In the genomic region with DNA sequence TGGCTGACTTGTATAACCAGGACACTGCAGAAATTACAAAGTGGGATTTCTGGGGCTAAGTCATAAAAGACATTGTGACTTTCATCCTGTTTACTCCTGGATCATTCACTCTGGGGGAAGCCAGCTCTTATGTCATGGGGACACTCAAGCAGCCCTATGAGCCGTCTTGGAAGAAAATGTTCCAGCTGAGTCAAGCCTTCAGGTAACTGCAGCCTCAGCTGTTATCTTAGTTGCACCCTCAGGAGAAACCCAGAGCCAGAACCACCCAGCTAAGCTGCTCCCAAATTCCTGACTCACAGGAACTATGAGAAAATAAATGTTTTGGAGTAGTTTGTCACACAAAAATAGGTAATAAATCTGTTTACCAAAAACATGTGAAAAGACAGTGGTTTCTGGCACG, we compare ENCODE assay signal across 22 cellular contexts. TPM values are rescaled to one million over a fixed set of nuclear protein-coding genes. Genes with fewer than 3 reads are reported as not detected.
DNase-seq lines count a peak whose midpoint lies in the region; ATAC-seq and TF ChIP-seq lines count a peak whose summit lies in the region.
"Had no signal": no experiment of that assay in that cellular context is flagged by ENCODE, and none has a peak within 500 bp of the region (broad histone marks: within the 10 kb centered on the region; RNA-seq: fewer than 3 reads in every experiment).

No MANE protein-coding gene starts in this region.

- H2AFZ ChIP-seq in PC-3 (ENCODE audit: low read length): no peak overlapping the region

- no TSS peak for BruUV-seq in PC-3 (replicated peaks; lab: Mats Ljungman, UMichigan)

- H3K27ac ChIP-seq in CD4-positive, CD25-positive, alpha-beta regulatory T cell (ENCODE audit: insufficient read depth, low read length, poor library complexity, severe bottlenecking): no peak overlapping the region
- no peak overlapping the region for H3K27ac ChIP-seq in PC-3 (ENCODE audit: low read length)
- H3K27ac ChIP-seq in WERI-Rb-1: no peak overlapping the region
- no peak overlapping the region for H3K27ac ChIP-seq in spleen
- H3K27ac ChIP-seq: BLaER1 treated with 17β-estradiol and CSF1 and Interleukin-3, amounts not matched to agents 10 nM and 100 nM; Peyer's patch had no signal

- no peak for TF ChIP-seq CTCF in PC-3 (conservative IDR thresholded peaks at IDR 0.05; ENCODE audit: low read depth, low read length)
- TF ChIP-seq CTCF in fibroblast of villous mesenchyme (IDR thresholded peaks at IDR 0.05; ENCODE audit: insufficient read depth, low read depth, low read length): no peak
- no peak for TF ChIP-seq CTCF in WERI-Rb-1 (IDR thresholded peaks at IDR 0.05; ENCODE audit: low read depth, low read length)
- TF ChIP-seq CTCF in spleen (IDR thresholded peaks at IDR 0.05 in 8 of 11, conservative IDR thresholded peaks at IDR 0.05 in 3 of 11): no peak

- no peaks in the 10 kb centered on the region for H3K9me3 ChIP-seq in CD4-positive, CD25-positive, alpha-beta regulatory T cell (ENCODE audit: control insufficient read depth in 2 of 2, low read length in 2 of 2)
- H3K9me3 ChIP-seq in PC-3 (ENCODE audit: low read length) (no peaks in the 10 kb centered on the region), WERI-Rb-1 (ENCODE audit: severe bottlenecking) (no peaks in the 10 kb centered on the region), spleen (no peaks in the 10 kb centered on the region)
- H3K9me3 ChIP-seq: Peyer's patch had no signal

- H3K36me3 Mint-ChIP-seq in CD4-positive, CD25-positive, alpha-beta regulatory T cell: peaks cover 23% of the 10 kb centered on the region

- H3K9me2 ChIP-seq in PC-3 (replicated peaks; ENCODE audit: low read length): no peaks in the 10 kb centered on the region

- ATAC-seq in CD4-positive, CD25-positive, alpha-beta regulatory T cell (ENCODE audit: low read depth in 2 of 2): no peak
- ATAC-seq in PC-3: peak; percentile 81
- peak; percentile 49 for ATAC-seq in sciatic nerve
- ATAC-seq in GM21447 (IDR thresholded peaks at IDR 0.05; ENCODE audit: unreplicated experiment): no peak
- ATAC-seq: SK-N-SH treated with all-trans-retinoic acid at 6 μM for 48 hours had no signal

- H3K4me2 ChIP-seq in PC-3 (ENCODE audit: low read length): no peak overlapping the region

- H3K36me3 ChIP-seq in CD4-positive, CD25-positive, alpha-beta regulatory T cell (ENCODE audit: control insufficient read depth, insufficient read depth, low read length): peaks cover 12% of the 10 kb centered on the region
- H3K36me3 ChIP-seq in PC-3 (ENCODE audit: low read depth, low read length) (no peaks in the 10 kb centered on the region), WERI-Rb-1 (peaks cover 3% of the 10 kb centered on the region; the same call in 1 of the 2 replicates), spleen (peaks cover 0 to 30% (median 5%) of the 10 kb centered on the region in 6 donors)

- no peaks in the 10 kb centered on the region for H3K4me1 ChIP-seq in CD4-positive, CD25-positive, alpha-beta regulatory T cell (ENCODE audit: control insufficient read depth, insufficient read depth, low read length, poor library complexity, severe bottlenecking)
- H3K4me1 ChIP-seq in PC-3 (ENCODE audit: insufficient read depth, low read length) (0 out of 2 replicates have a peak, but pooled peaks cover 6% of the 10 kb centered on the region), spleen (peaks cover 0 to 24% (median 10%) of the 10 kb centered on the region in 6 donors)
- H3K4me1 ChIP-seq: Peyer's patch had no signal

- no peaks in the 10 kb centered on the region for H3K27me3 Mint-ChIP-seq in CD4-positive, CD25-positive, alpha-beta regulatory T cell
- H3K27me3 Mint-ChIP-seq: CD8-positive, alpha-beta memory T cell had no signal

- CTCF ChIA-PET in PC-3 (lab: Charles Lee): interaction anchor here (0.7 kb wide), 1 partner anchor 425 kb away, joined by 3 read pairs; no protein-coding TSS in a partner anchor

- H3F3A ChIP-seq in PC-3 (ENCODE audit: low read length, unreplicated experiment): no peaks in the 10 kb centered on the region

- H3K79me2 ChIP-seq in PC-3 (ENCODE audit: low read length): no peaks in the 10 kb centered on the region

- H3K4me3 ChIP-seq in CD4-positive, CD25-positive, alpha-beta regulatory T cell (ENCODE audit: low read depth, low read length): no peak overlapping the region
- H3K4me3 ChIP-seq in PC-3 (ENCODE audit: low read length) (no peak overlapping the region), fibroblast of villous mesenchyme (ENCODE audit: low read depth, low read length) (no peak overlapping the region), WERI-Rb-1 (ENCODE audit: low read depth, low read length) (no peak overlapping the region), spleen (no peak overlapping the region)
- H3K4me3 ChIP-seq: BLaER1 treated with 17β-estradiol and CSF1 and Interleukin-3, amounts not matched to agents 10 nM and 100 nM; Peyer's patch had no signal

- peaks cover 0 to 2% (median 0%) of the 10 kb centered on the region in 7 donors for H3K9me3 Mint-ChIP-seq in CD4-positive, CD25-positive, alpha-beta regulatory T cell
- H3K9me3 Mint-ChIP-seq: CD8-positive, alpha-beta memory T cell had no signal

- H4K20me1 ChIP-seq in PC-3 (ENCODE audit: low read length): no peaks in the 10 kb centered on the region

- POLR2A ChIA-PET in PC-3 (lab: Charles Lee; ENCODE audit: unreplicated experiment): no interaction called here

- peak overlapping the region in 2 of 3 donors; percentile 63 to 66 for H3K27ac Mint-ChIP-seq in CD4-positive, CD25-positive, alpha-beta regulatory T cell
- H3K27ac Mint-ChIP-seq: CD8-positive, alpha-beta memory T cell had no signal

- no peak overlapping the region for H3K4me3 Mint-ChIP-seq in CD4-positive, CD25-positive, alpha-beta regulatory T cell
- H3K4me3 Mint-ChIP-seq: CD8-positive, alpha-beta memory T cell had no signal

- no peak overlapping the region for H3K9ac ChIP-seq in PC-3 (ENCODE audit: low read length)
- H3K9ac ChIP-seq: BLaER1 treated with 17β-estradiol and CSF1 and Interleukin-3, amounts not matched to agents 10 nM and 100 nM had no signal

- TF ChIP-seq POLR2A in spleen (IDR thresholded peaks at IDR 0.05): no peak

- 62 to 97% (median 74%) methylated on average over 2 of the region's 2 CpGs for WGBS in spleen, 5 donors

- DNase-seq in CD4-positive, CD25-positive, alpha-beta regulatory T cell: no peak
- DNase-seq in PC-3 (peak; percentile 32), fibroblast of villous mesenchyme (ENCODE audit: low read depth) (peak; percentile 9), sciatic nerve (ENCODE audit: low spot score) (no peak), WERI-Rb-1 (no peak), AG20443 (ENCODE audit: low spot score) (no peak), spleen (no peak)
- DNase-seq: Calu3; CD8-positive, alpha-beta memory T cell; DMS153; KG1; MV-4-11; NCI-H1105 treated with DMSO at 0.1 percent for 48 hours; NCI-H2029 treated with DMSO at 0.1 percent for 48 hours; NCI-H345; NCI-H524; NCI-H774; NK-92 treated with Interleukin-12 subunit alpha and Interleukin-12 subunit beta, amount 100 ng/mL, for 24 hours; Peyer's patch had no signal

- intact Hi-C loops in PC-3 (cut with micrococcal nuclease) (no loop called here), sciatic nerve (cut with DNase I) (no loop called here), spleen (cut with DNase I; ENCODE audit: low total_unique reads) (no loop called here)

- H3K4me1 Mint-ChIP-seq in CD4-positive, CD25-positive, alpha-beta regulatory T cell: peaks cover 7 to 19% (median 15%) of the 10 kb centered on the region in 4 donors

- no peaks in the 10 kb centered on the region for H3K27me3 ChIP-seq in CD4-positive, CD25-positive, alpha-beta regulatory T cell (ENCODE audit: control insufficient read depth, insufficient read depth, low read length)
- H3K27me3 ChIP-seq in PC-3 (ENCODE audit: low read length): no peaks in the 10 kb centered on the region
- no peaks in the 10 kb centered on the region for H3K27me3 ChIP-seq in WERI-Rb-1 (ENCODE audit: insufficient read depth, low read depth, severe bottlenecking)
- H3K27me3 ChIP-seq in spleen (replicated peaks in 1 of 7): no peaks in the 10 kb centered on the region
- H3K27me3 ChIP-seq: BLaER1 treated with 17β-estradiol and CSF1 and Interleukin-3, amounts not matched to agents 10 nM and 100 nM; Peyer's patch had no signal

RNA-seq across cellular contexts. Expression of a gene that starts 43.1 kb away (rescaled TPM):
- 14.9 TPM for total RNA-seq in CD4-positive, CD25-positive, alpha-beta regulatory T cell
- 1 to 10 TPM; 3.4 to 5.2 (median 3.7) TPM for polyA plus RNA-seq in CD4-positive, CD25-positive, alpha-beta regulatory T cell
- 5.1 and 10.9 TPM in 2 replicates for total RNA-seq in PC-3 (2014; rRNA removed)
- 11.0 and 22.0 TPM in 2 replicates for total RNA-seq in fibroblast of villous mesenchyme
- total RNA-seq in sciatic nerve: 19.5 TPM
- 10 to 100 TPM; 10.5 to 21.7 (median 13.7) TPM for total RNA-seq in spleen
- 1 to 10 TPM; 1.6 to 2.6 (median 1.7) TPM for polyA plus RNA-seq in spleen

RNA-seq across cellular contexts. Expression of a gene that starts 50.2 kb away (rescaled TPM):
- total RNA-seq in CD4-positive, CD25-positive, alpha-beta regulatory T cell: 73.3 TPM
- 10 to 100 TPM; 14.4 to 22.4 (median 20.9) TPM for polyA plus RNA-seq in CD4-positive, CD25-positive, alpha-beta regulatory T cell
- total RNA-seq in PC-3 (2014; rRNA removed) (6.8 and 7.5 TPM in 2 replicates), fibroblast of villous mesenchyme (14.2 and 20.7 TPM in 2 replicates), sciatic nerve (42.4 TPM), spleen (10 to 100 TPM; 37.4 to 83.7 (median 52.9) TPM)
- polyA plus RNA-seq in spleen: 10 to 100 TPM; 15.9 to 18.6 (median 18.0) TPM

Comparison
In these comparisons a context has a peak if more than half of its experiments do, and no peak if none do; other contexts are left out.
1. ATAC-seq: peak in PC-3 (single experiment) and sciatic nerve (single experiment); none in CD4-positive, CD25-positive, alpha-beta regulatory T cell (0 of 2) and GM21447 (single experiment).
2. DNase-seq: peak in PC-3 (single experiment) and fibroblast of villous mesenchyme (single experiment); none in CD4-positive, CD25-positive, alpha-beta regulatory T cell (0 of 3), sciatic nerve (single experiment), WERI-Rb-1 (single experiment), AG20443 (single experiment) and spleen (single experiment).